ENCODE assay signal across 20 cellular contexts in genomic region chr9:18320046-18320445, GRCh38.
DNase-seq lines count a peak whose midpoint lies in the region; ATAC-seq and TF ChIP-seq lines count a peak whose summit lies in the region.
"Had no signal": no experiment of that assay in that cellular context is flagged by ENCODE, and none has a peak within 500 bp of the region (broad histone marks: within the 10 kb centered on the region; RNA-seq: fewer than 3 reads in every experiment).

No MANE protein-coding gene starts in this region.

- H3K4me3 ChIP-seq in AG09309 (ENCODE audit: control insufficient read depth, low read depth, low read length): no peak overlapping the region
- H3K4me3 ChIP-seq in IMR-90 (ENCODE audit: insufficient read depth, low read depth, low read length): no peak overlapping the region
- H3K4me3 ChIP-seq in cardiac fibroblast (replicated peaks in 1 of 2; ENCODE audit: low read depth in 2 of 2, low read length in 2 of 2): no peak overlapping the region
- H3K4me3 ChIP-seq in mesenchymal stem cell (ENCODE audit: insufficient read depth in 1 of 2, low read depth in 1 of 2, low read length in 2 of 2): no peak overlapping the region
- H3K4me3 ChIP-seq in aorta (ENCODE audit: low read length in 2 of 2): no peak overlapping the region
- H3K4me3 ChIP-seq: colonic mucosa, suprapubic skin, uterus had no signal

- H3K79me1 ChIP-seq in IMR-90 (ENCODE audit: low read depth in 1 of 2, low read length in 2 of 2): no peaks in the 10 kb centered on the region
- no peaks in the 10 kb centered on the region for H3K79me1 ChIP-seq in mesenchymal stem cell (replicated peaks; ENCODE audit: low read length, poor library complexity, severe bottlenecking)

- H3K14ac ChIP-seq in IMR-90 (replicated peaks; ENCODE audit: low read depth, low read length): no peak overlapping the region
- H3K14ac ChIP-seq in mesenchymal stem cell (ENCODE audit: low read length in 2 of 2): no peak overlapping the region

- no peak for ATAC-seq in IMR-90 (ENCODE audit: low read depth)
- no peak for ATAC-seq in aorta (ENCODE audit: low FRiP score)
- ATAC-seq in GM19452 (IDR thresholded peaks at IDR 0.05; ENCODE audit: unreplicated experiment): no peak
- ATAC-seq: CD8-positive, alpha-beta T cell; left colon had no signal

- H2BK20ac ChIP-seq in IMR-90 (ENCODE audit: low read depth, low read length): no peak overlapping the region

- H3K27ac ChIP-seq in IMR-90 (ENCODE audit: insufficient read depth, low read length) (no peak overlapping the region), mesenchymal stem cell (ENCODE audit: low read length, poor library complexity, severe bottlenecking) (no peak overlapping the region), aorta (ENCODE audit: low read depth in 1 of 2, low read length in 2 of 2) (no peak overlapping the region)
- H3K27ac ChIP-seq: colonic mucosa, suprapubic skin, VCaP had no signal

- H3K36me3 ChIP-seq in IMR-90 (ENCODE audit: control insufficient read depth, insufficient read depth, low read length) (no peaks in the 10 kb centered on the region), mesenchymal stem cell (ENCODE audit: control insufficient read depth in 1 of 2, insufficient read depth in 2 of 2, low read depth in 1 of 2, low read length in 2 of 2) (no peaks in the 10 kb centered on the region), aorta (ENCODE audit: control insufficient read depth in 1 of 2, insufficient read depth in 2 of 2, low read length in 1 of 2) (no peaks in the 10 kb centered on the region)
- H3K36me3 ChIP-seq: colonic mucosa, suprapubic skin, uterus had no signal

- DNase-seq in AG09309 (ENCODE audit: low read depth): no peak
- peak; percentile 17 for DNase-seq in IMR-90
- DNase-seq in cardiac fibroblast (ENCODE audit: low read depth in 2 of 2): peak; percentile 15 to 32
- no peak for DNase-seq in mesenchymal stem cell
- no peak for DNase-seq in putamen (ENCODE audit: low spot score)
- DNase-seq in aorta: no peak
- DNase-seq in NCI-H1417 treated with DMSO at 0.1 percent for 48 hours (lab: John Stamatoyannopoulos, UW): no peak
- DNase-seq: activated CD4-positive, alpha-beta T cell treated with anti-CD3 and anti-CD28 coated beads, Interleukin-2, amount 50 U/mL, for 4 hours; activated naive CD4-positive, alpha-beta T cell; CD8-positive, alpha-beta T cell; colonic mucosa; DMS53; left colon; NCI-H774; SIG-M5; T-helper 2 cell; uterus had no signal

- H3K23ac ChIP-seq in IMR-90 (ENCODE audit: low read depth, low read length) (no peak overlapping the region), mesenchymal stem cell (ENCODE audit: low read length in 2 of 2) (no peak overlapping the region)

- intact Hi-C loops in IMR-90 (cut with micrococcal nuclease): no loop called here
- intact Hi-C loops in aorta (cut with DNase I): no loop called here

- WGBS in IMR-90 (ENCODE audit: extremely low coverage in 2 of 2, insufficient read length in 1 of 2), 2 experiments: no CpG with 5 or more reads among the region's 1 CpG
- 63% methylated on average over 1 of the region's 1 CpG for WGBS in mesenchymal stem cell
- 30 to 32% methylated on average over 1 of the region's 1 CpG for WGBS in aorta, 2 donors

- H2BK5ac ChIP-seq in IMR-90 (ENCODE audit: low read depth, low read length, poor library complexity, severe bottlenecking): no peak overlapping the region
- H2BK5ac ChIP-seq in mesenchymal stem cell (ENCODE audit: low read depth, low read length, poor library complexity, severe bottlenecking): no peak overlapping the region

- H3K4me1 ChIP-seq in IMR-90 (ENCODE audit: control insufficient read depth, insufficient read depth, low read length) (no peaks in the 10 kb centered on the region), mesenchymal stem cell (ENCODE audit: control insufficient read depth, insufficient read depth, low read depth, low read length) (no peaks in the 10 kb centered on the region), aorta (ENCODE audit: control insufficient read depth in 1 of 2, insufficient read depth in 2 of 2, low read length in 2 of 2) (no peaks in the 10 kb centered on the region)
- H3K4me1 ChIP-seq: colonic mucosa, suprapubic skin, uterus had no signal

- H3K9ac ChIP-seq in IMR-90 (ENCODE audit: low read depth, low read length) (no peak overlapping the region), mesenchymal stem cell (ENCODE audit: low read length) (peak overlapping the region; percentile 20)

- CTCF ChIA-PET in IMR-90 (lab: Yijun Ruan, JAX): interaction anchor here (0.6 kb wide), 1 partner anchor 64 kb away, joined by 4 read pairs; no protein-coding TSS in a partner anchor

- H3K9me1 ChIP-seq in IMR-90 (ENCODE audit: insufficient read depth, low read length): no peaks in the 10 kb centered on the region

- H4K5ac ChIP-seq in IMR-90 (ENCODE audit: low read depth, low read length): no peak overlapping the region

- H4K20me1 ChIP-seq in IMR-90 (ENCODE audit: insufficient read depth, low read length): no peaks in the 10 kb centered on the region

- H3K27me3 ChIP-seq in IMR-90 (ENCODE audit: control insufficient read depth, insufficient read depth, low read length): no peaks in the 10 kb centered on the region
- no peaks in the 10 kb centered on the region for H3K27me3 ChIP-seq in mesenchymal stem cell (ENCODE audit: control insufficient read depth in 1 of 2, insufficient read depth in 1 of 2, low read length in 2 of 2)
- H3K27me3 ChIP-seq in aorta (ENCODE audit: control insufficient read depth in 1 of 2, insufficient read depth in 2 of 2, low read length in 1 of 2): no peaks in the 10 kb centered on the region
- H3K27me3 ChIP-seq: colonic mucosa, suprapubic skin, uterus had no signal

- H3K18ac ChIP-seq in IMR-90 (ENCODE audit: low read depth, low read length): no peak overlapping the region
- no peak overlapping the region for H3K18ac ChIP-seq in mesenchymal stem cell (ENCODE audit: low read depth in 1 of 2, low read length in 2 of 2)

- H3K4me2 ChIP-seq in IMR-90 (ENCODE audit: low read depth, low read length) (no peak overlapping the region), mesenchymal stem cell (ENCODE audit: low read length, poor library complexity, severe bottlenecking) (no peak overlapping the region)

- no peak for TF ChIP-seq POLR2A in IMR-90 (IDR thresholded peaks at IDR 0.05; ENCODE audit: low read depth, low read length)

- no peak overlapping the region for H2AK9ac ChIP-seq in IMR-90 (replicated peaks; ENCODE audit: low read depth, low read length, poor library complexity)

- no peak overlapping the region for H3K56ac ChIP-seq in IMR-90 (ENCODE audit: extremely low read depth, insufficient read depth, low read length)

- H2AK5ac ChIP-seq in IMR-90 (ENCODE audit: low read depth, low read length): no peak overlapping the region
- H2AK5ac ChIP-seq in mesenchymal stem cell (ENCODE audit: low read length, severe bottlenecking): no peak overlapping the region

- POLR2A ChIA-PET in IMR-90 (lab: Charles Lee; ENCODE audit: unreplicated experiment): no interaction called here

- H2BK15ac ChIP-seq in IMR-90 (ENCODE audit: low read depth, low read length) (no peak overlapping the region), mesenchymal stem cell (ENCODE audit: low read depth, poor library complexity, severe bottlenecking) (no peak overlapping the region)

- peak overlapping the region; percentile 24 for H2AFZ ChIP-seq in IMR-90 (replicated peaks; ENCODE audit: low read length, poor library complexity)
- no peak overlapping the region for H2AFZ ChIP-seq in mesenchymal stem cell (ENCODE audit: low read depth, low read length)

- H4K8ac ChIP-seq in IMR-90 (ENCODE audit: low read depth in 2 of 2, low read length in 2 of 2) (no peak overlapping the region), mesenchymal stem cell (ENCODE audit: low read length) (no peak overlapping the region)

- BruUV-seq in IMR-90 (replicated peaks; lab: Mats Ljungman, UMichigan): no TSS peak

- H3K4ac ChIP-seq in IMR-90 (ENCODE audit: low read depth, low read length) (no peak overlapping the region), mesenchymal stem cell (ENCODE audit: low read depth in 1 of 2, low read length in 2 of 2) (no peak overlapping the region)

- dilution Hi-C loops in IMR-90 (cut with HindIII; ENCODE audit: low sequenced_read_pairs, unreplicated experiment): no loop called here

- no peak overlapping the region for H4K91ac ChIP-seq in IMR-90 (ENCODE audit: insufficient read depth, low read depth, low read length)
- no peak overlapping the region for H4K91ac ChIP-seq in mesenchymal stem cell (ENCODE audit: low read length)

- TF ChIP-seq CTCF in AG09309 (IDR thresholded peaks at IDR 0.05; ENCODE audit: control insufficient read depth, insufficient read depth, low read depth, low read length, missing control alignments): peak; percentile 35
- no peak for TF ChIP-seq CTCF in IMR-90 (conservative IDR thresholded peaks at IDR 0.05; ENCODE audit: low read depth, low read length)
- peak; percentile 10 for TF ChIP-seq CTCF in cardiac fibroblast (IDR thresholded peaks at IDR 0.05; ENCODE audit: low read depth, low read length)

- no peak overlapping the region for H2BK12ac ChIP-seq in mesenchymal stem cell (ENCODE audit: low read length in 2 of 2)

- H3K9me3 ChIP-seq in IMR-90 (ENCODE audit: control insufficient read depth, insufficient read depth, low read length): no peaks in the 10 kb centered on the region
- peaks cover under 1% of the 10 kb centered on the region for H3K9me3 ChIP-seq in mesenchymal stem cell (ENCODE audit: control insufficient read depth, low read length)
- no peaks in the 10 kb centered on the region for H3K9me3 ChIP-seq in aorta (ENCODE audit: control insufficient read depth, low read length)
- H3K9me3 ChIP-seq: colonic mucosa, suprapubic skin, uterus had no signal

- in situ Hi-C loops in IMR-90 (cut with MboI; ENCODE audit: low sequenced_read_pairs): no loop called here

- no peak overlapping the region for H2BK120ac ChIP-seq in IMR-90 (ENCODE audit: low read depth, low read length)
- no peak overlapping the region for H2BK120ac ChIP-seq in mesenchymal stem cell (ENCODE audit: low read depth, low read length)

- TF ChIP-seq RAD21 in IMR-90 (IDR thresholded peaks at IDR 0.05; ENCODE audit: low read length): no peak

TF ChIP-seq in IMR-90, 13 proteins besides CTCF, POLR2A, EP300 and RAD21:
- peak; percentile 17; the same call in 1 of the 2 replicates for TF ChIP-seq SMC3 (IDR thresholded peaks at IDR 0.05; ENCODE audit: low read depth, low read length)
- no peak for TF ChIP-seq CEBPB (IDR thresholded peaks at IDR 0.05; ENCODE audit: low read depth, low read length)

Comparison
In these comparisons a context has a peak if more than half of its experiments do, and no peak if none do; other contexts are left out.
1. DNase-seq: peak in IMR-90 (single experiment) and cardiac fibroblast (2 of 2); none in AG09309 (single experiment), mesenchymal stem cell (single experiment), putamen (single experiment), aorta (0 of 2) and NCI-H1417 treated with DMSO at 0.1 percent for 48 hours (single experiment).